ENCODE assay signal across 12 cellular contexts in the genomic region with DNA sequence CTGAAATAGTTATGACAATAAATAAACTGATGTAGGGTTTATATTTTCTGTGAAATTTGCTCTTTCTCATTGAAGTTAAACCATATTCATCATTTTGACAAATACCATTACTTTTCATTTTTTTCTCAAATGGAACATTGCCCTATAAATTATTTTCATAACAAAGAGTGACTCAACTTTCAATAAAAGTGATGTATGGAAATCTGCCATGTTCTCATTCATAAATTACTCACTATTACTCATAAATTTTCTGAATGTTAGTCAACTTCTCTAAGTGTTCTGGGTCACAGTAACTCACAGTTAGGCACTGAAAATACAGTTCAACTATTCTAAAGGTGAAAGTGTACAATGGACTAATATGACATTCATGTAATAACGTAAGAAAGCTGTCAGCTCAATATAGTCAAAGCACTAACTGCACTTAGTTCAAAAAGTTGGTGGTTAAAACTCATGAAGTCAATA. TPM values are rescaled to one million over a fixed set of nuclear protein-coding genes. Genes with fewer than 3 reads are reported as not detected.
DNase-seq lines count a peak whose midpoint lies in the region; ATAC-seq and TF ChIP-seq lines count a peak whose summit lies in the region.
"Had no signal": no experiment of that assay in that cellular context is flagged by ENCODE, and none has a peak within 500 bp of the region (broad histone marks: within the 10 kb centered on the region; RNA-seq: fewer than 3 reads in every experiment).

No MANE protein-coding gene starts in this region.

- H3K36me3 Mint-ChIP-seq in activated naive CD8-positive, alpha-beta T cell, result no peaks in the 10 kb centered on the region
- no peaks in the 10 kb centered on the region for H3K36me3 Mint-ChIP-seq in T-helper 2 cell treated with Interferon-gamma antibody and Interleukin-4, amounts not matched to agents 5 μg/mL and 100 μg/mL, for 36 hours (ENCODE audit: low read depth)

- peaks cover 21% of the 10 kb centered on the region for H3K4me1 Mint-ChIP-seq in activated naive CD8-positive, alpha-beta T cell (ENCODE audit: low read depth)
- H3K4me1 Mint-ChIP-seq in T-helper 2 cell treated with Interferon-gamma antibody and Interleukin-4, amounts not matched to agents 5 μg/mL and 100 μg/mL, for 36 hours (ENCODE audit: low read depth), result peaks cover 9% of the 10 kb centered on the region

- TF ChIP-seq POLR2A in adrenal gland (IDR thresholded peaks at IDR 0.05), result no peak
- TF ChIP-seq POLR2A in stomach (IDR thresholded peaks at IDR 0.05), result no peak

- no peaks in the 10 kb centered on the region for H3K4me1 ChIP-seq in adrenal gland (replicated peaks in 1 of 2)
- no peaks in the 10 kb centered on the region for H3K4me1 ChIP-seq in stomach
- H3K4me1 ChIP-seq: esophagus squamous epithelium had no signal

- peak overlapping the region; percentile 91 for H3K27ac Mint-ChIP-seq in activated naive CD8-positive, alpha-beta T cell
- H3K27ac Mint-ChIP-seq in T-helper 2 cell treated with Interferon-gamma antibody and Interleukin-4, amounts not matched to agents 5 μg/mL and 100 μg/mL, for 36 hours, result no peak overlapping the region

- TF ChIP-seq CTCF in omental fat pad (IDR thresholded peaks at IDR 0.05) (no peak), adrenal gland (IDR thresholded peaks at IDR 0.05) (no peak), stomach (IDR thresholded peaks at IDR 0.05) (no peak)

- H3K27me3 Mint-ChIP-seq in activated naive CD8-positive, alpha-beta T cell, result peaks cover 2% of the 10 kb centered on the region
- H3K27me3 Mint-ChIP-seq in T-helper 2 cell treated with Interferon-gamma antibody and Interleukin-4, amounts not matched to agents 5 μg/mL and 100 μg/mL, for 36 hours (ENCODE audit: low read depth), result peaks cover 6% of the 10 kb centered on the region

- DNase-seq in omental fat pad (ENCODE audit: low spot score), result no peak
- DNase-seq in adrenal gland, result no peak
- no peak for DNase-seq in stomach
- no peak for DNase-seq in T-helper 2 cell treated with Interferon-gamma antibody and Interleukin-4, amounts not matched to agents 5 μg/mL and 100 μg/mL, for 36 hours (ENCODE audit: low spot score)
- DNase-seq: activated effector memory CD4-positive, alpha-beta T cell treated with anti-CD3 and anti-CD28 coated beads, Interleukin-2, amount 50 U/mL, for 16 hours; esophagus squamous epithelium; stimulated activated CD4-positive, alpha-beta T cell treated with anti-CD3 and anti-CD28 coated beads, Interleukin-15, amount 100 ng/mL, for 24 hours; thyroid gland had no signal

- intact Hi-C loops in adrenal gland (cut with DNase I), result no loop called here
- intact Hi-C loops in stomach (cut with DNase I; ENCODE audit: low total_unique reads), result no loop called here

- ATAC-seq in GM18502 (IDR thresholded peaks at IDR 0.05; ENCODE audit: poor library complexity, unreplicated experiment), result peak; percentile 57
- peak; percentile 56 for ATAC-seq in HG03045 (IDR thresholded peaks at IDR 0.05; ENCODE audit: unreplicated experiment)
- peak; percentile 44 for ATAC-seq in omental fat pad (ENCODE audit: low FRiP score)
- ATAC-seq in GM21529 (IDR thresholded peaks at IDR 0.05; ENCODE audit: unreplicated experiment), result no peak

- H3K4me3 Mint-ChIP-seq in activated naive CD8-positive, alpha-beta T cell, result peak overlapping the region; percentile 57
- no peak overlapping the region for H3K4me3 Mint-ChIP-seq in T-helper 2 cell treated with Interferon-gamma antibody and Interleukin-4, amounts not matched to agents 5 μg/mL and 100 μg/mL, for 36 hours

- H3K27ac ChIP-seq in adrenal gland (no peak overlapping the region), stomach (no peak overlapping the region)
- H3K27ac ChIP-seq: esophagus squamous epithelium, thyroid gland had no signal

- no peak for TF ChIP-seq EP300 in stomach (IDR thresholded peaks at IDR 0.05)

- H3K36me3 ChIP-seq in adrenal gland (replicated peaks in 1 of 2) (no peaks in the 10 kb centered on the region), stomach (no peaks in the 10 kb centered on the region)
- H3K36me3 ChIP-seq: esophagus squamous epithelium, thyroid gland had no signal

- no peaks in the 10 kb centered on the region for H3K9me3 Mint-ChIP-seq in activated naive CD8-positive, alpha-beta T cell (ENCODE audit: low read depth)
- no peaks in the 10 kb centered on the region for H3K9me3 Mint-ChIP-seq in T-helper 2 cell treated with Interferon-gamma antibody and Interleukin-4, amounts not matched to agents 5 μg/mL and 100 μg/mL, for 36 hours

- WGBS in adrenal gland, 4 donors, result 35 to 63% (median 51%) methylated on average over 1 of the region's 1 CpG
- 70 to 80% (median 76%) methylated on average over 1 of the region's 1 CpG for WGBS in stomach, 5 donors

- no peaks in the 10 kb centered on the region for H3K9me3 ChIP-seq in adrenal gland (replicated peaks in 1 of 3)
- H3K9me3 ChIP-seq in stomach, result no peaks in the 10 kb centered on the region
- H3K9me3 ChIP-seq: esophagus squamous epithelium, thyroid gland had no signal

- no peak overlapping the region for H3K4me3 ChIP-seq in adrenal gland
- H3K4me3 ChIP-seq in stomach, result no peak overlapping the region
- H3K4me3 ChIP-seq: esophagus squamous epithelium, thyroid gland had no signal

- no peaks in the 10 kb centered on the region for H3K27me3 ChIP-seq in adrenal gland
- H3K27me3 ChIP-seq in stomach, result no peaks in the 10 kb centered on the region
- H3K27me3 ChIP-seq: esophagus squamous epithelium, thyroid gland had no signal

RNA-seq across cellular contexts. Expression of a gene that starts 19.0 kb away (rescaled TPM):
- total RNA-seq in omental fat pad (100 to 1,000 TPM in 3 of 4 donors, 10 to 100 TPM in 1; 34.5 to 156 (median 113) TPM), adrenal gland (10 to 100 TPM in 5 of 8 donors, 1 to 10 TPM in 3; 4.0 to 22.2 (median 13.8) TPM), stomach (10 to 100 TPM in 2 of 5 donors, 1 to 10 TPM in 2, not detected in 1; 2.2 to 11.7 (median 6.3) TPM)
- polyA plus RNA-seq in adrenal gland (1 to 10 TPM; 2.7 to 4.8 (median 4.6) TPM), stomach (1 to 10 TPM; 2.2 to 3.7 (median 2.6) TPM)

RNA-seq across cellular contexts. Expression of a gene that starts 35.9 kb away (rescaled TPM):
- total RNA-seq in omental fat pad (100 to 1,000 TPM; 105 to 189 (median 157) TPM), adrenal gland (100 to 1,000 TPM; 109 to 323 (median 179) TPM), stomach (100 to 1,000 TPM in 4 of 5 donors, 10 to 100 TPM in 1; 41.3 to 196 (median 170) TPM)
- polyA plus RNA-seq in adrenal gland (100 to 1,000 TPM; 118 to 182 (median 140) TPM), stomach (100 to 1,000 TPM; 166 to 246 (median 202) TPM)
